Comparison of ENCODE assay signal across 8 cellular contexts in the genomic region with DNA sequence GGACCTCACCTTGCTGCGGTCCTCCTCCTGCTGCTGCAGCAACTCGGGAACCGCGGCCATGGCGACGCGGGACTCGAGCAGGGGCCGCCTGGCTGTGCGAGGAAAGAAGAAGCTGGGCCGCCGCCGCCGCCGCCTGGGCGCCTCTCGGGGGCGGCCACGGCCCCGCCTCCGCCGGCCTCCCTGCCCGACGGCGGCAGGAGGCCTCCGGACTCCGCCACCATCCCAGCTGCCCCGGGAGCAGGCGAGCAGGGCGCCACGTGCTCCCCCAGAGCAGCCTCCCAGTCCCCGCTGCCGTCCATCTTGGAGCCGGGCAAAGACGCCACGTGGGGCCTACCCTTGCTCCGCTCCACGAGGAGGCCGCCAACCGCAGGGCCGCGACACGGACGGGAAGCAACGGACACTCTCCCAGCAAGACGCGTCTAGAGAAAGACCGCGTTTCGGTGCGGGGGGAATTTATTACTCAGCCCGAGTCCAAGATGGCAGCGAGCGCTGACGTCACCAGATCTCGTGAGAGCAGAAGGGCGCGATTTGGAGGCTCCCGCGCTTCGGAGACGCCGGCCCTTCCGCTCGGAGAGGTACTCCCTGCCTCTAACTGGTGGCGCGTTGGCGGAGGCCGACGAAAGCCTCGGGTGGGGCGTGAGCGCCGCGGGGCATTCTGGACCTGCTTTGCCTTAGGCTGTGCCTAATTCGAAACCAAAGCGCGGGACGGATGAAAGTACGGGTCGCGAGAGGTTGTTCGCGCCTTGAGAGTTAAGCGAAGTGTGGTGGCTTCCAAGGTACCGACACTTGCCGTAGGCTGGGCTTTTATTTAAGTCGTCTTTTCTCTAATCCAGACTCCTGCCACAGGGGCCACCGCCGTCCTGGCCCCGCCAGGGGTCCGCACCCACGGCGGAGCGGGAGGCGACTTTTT. TPM values are rescaled to one million over a fixed set of nuclear protein-coding genes. Genes with fewer than 3 reads are reported as not detected.
DNase-seq lines count a peak whose midpoint lies in the region; ATAC-seq, FAIRE-seq and TF ChIP-seq lines count a peak whose summit lies in the region.

TSS of gene MGME1 (plus strand) at position 653 of the 910 bp plus-strand sequence. CDS start 842 bp downstream, outside the sequence.
TSS of gene SNX5 (minus strand) at position 429 of the 910 bp plus-strand sequence. CDS start at position 60, 369 bp downstream.

- H3K4me3 ChIP-seq in GM12865 (ENCODE audit: low read depth, low read length) (peak within 1 kb of the TSS; percentile 78), pancreas (peak within 1 kb of the TSS; percentile 79 to 97 (median 86)), tibial artery (peak within 1 kb of the TSS; percentile 67 to 89)

- peak; percentile 80 for FAIRE-seq in pancreas (lab: Jason Lieb, UNC)

- peak within 1 kb of the TSS; percentile 90 for H3K4me3 Mint-ChIP-seq in activated naive CD8-positive, alpha-beta T cell treated with anti-CD3 and anti-CD28 coated beads, Interleukin-2, amount 50 U/mL, for 24 hours

- peak; percentile 74 for ATAC-seq in HG02763 (IDR thresholded peaks at IDR 0.05; ENCODE audit: unreplicated experiment)
- ATAC-seq in activated naive CD8-positive, alpha-beta T cell treated with anti-CD3 and anti-CD28 coated beads, Interleukin-2, amount 50 U/mL, for 24 hours, result peak; percentile 96
- peak; percentile 95 for ATAC-seq in Right ventricle myocardium superior (ENCODE audit: poor library complexity)
- ATAC-seq in pancreas, result peak; percentile 92 to 96 (median 94)

- intact Hi-C loops in Right ventricle myocardium superior (cut with DNase I) (no loop called here), pancreas (cut with DNase I) (no loop called here), tibial artery (cut with DNase I; ENCODE audit: low total_unique reads) (no loop called here)

- H3K27me3 ChIP-seq in pancreas (no peaks in the 10 kb centered on the region), tibial artery (no peaks in the 10 kb centered on the region)

- H3K9me3 Mint-ChIP-seq in activated naive CD8-positive, alpha-beta T cell treated with anti-CD3 and anti-CD28 coated beads, Interleukin-2, amount 50 U/mL, for 24 hours, result no peaks in the 10 kb centered on the region

- H3K4me1 Mint-ChIP-seq in activated naive CD8-positive, alpha-beta T cell treated with anti-CD3 and anti-CD28 coated beads, Interleukin-2, amount 50 U/mL, for 24 hours, result peaks cover 68% of the 10 kb centered on the region

- H3K4me1 ChIP-seq in pancreas (peaks cover 25 to 44% (median 25%) of the 10 kb centered on the region in 3 donors), tibial artery (peaks cover 0 to 78% (median 42%) of the 10 kb centered on the region in 4 donors)

- WGBS in pancreas, 2 donors, result 0% methylated on average over 78 to 96 of the region's 96 CpGs

- H3K9me3 ChIP-seq in pancreas (no peaks in the 10 kb centered on the region), tibial artery (no peaks in the 10 kb centered on the region)

- peak; percentile 100 for DNase-seq in GM12865 (ENCODE audit: low read depth)
- peak; percentile 97 for DNase-seq in NCI-H1417 treated with DMSO at 0.1 percent for 48 hours (lab: John Stamatoyannopoulos, UW)
- DNase-seq in SW480 (ENCODE audit: low spot score), result peak; percentile 98
- DNase-seq in activated naive CD8-positive, alpha-beta T cell treated with anti-CD3 and anti-CD28 coated beads, Interleukin-2, amount 50 U/mL, for 24 hours, result peak; percentile 99
- peak; percentile 100 for DNase-seq in Right ventricle myocardium superior
- peak; percentile 98 to 100 (median 99) for DNase-seq in pancreas
- peak; percentile 99 to 100 for DNase-seq in tibial artery

- TF ChIP-seq CTCF in GM12865 (IDR thresholded peaks at IDR 0.05; ENCODE audit: insufficient read depth, low read depth, low read length, missing control alignments) (no peak), pancreas (IDR thresholded peaks at IDR 0.05) (no peak), tibial artery (IDR thresholded peaks at IDR 0.05) (no peak)

- H3K36me3 Mint-ChIP-seq in activated naive CD8-positive, alpha-beta T cell treated with anti-CD3 and anti-CD28 coated beads, Interleukin-2, amount 50 U/mL, for 24 hours (ENCODE audit: low read depth), result peaks cover 79% of the 10 kb centered on the region

- H3K27me3 Mint-ChIP-seq in activated naive CD8-positive, alpha-beta T cell treated with anti-CD3 and anti-CD28 coated beads, Interleukin-2, amount 50 U/mL, for 24 hours, result peaks cover 2% of the 10 kb centered on the region

- H3K36me3 ChIP-seq in pancreas (no peaks in the 10 kb centered on the region), tibial artery (peaks cover 0 to under 1% (median 0%) of the 10 kb centered on the region in 3 donors)

- H3K27ac Mint-ChIP-seq in activated naive CD8-positive, alpha-beta T cell treated with anti-CD3 and anti-CD28 coated beads, Interleukin-2, amount 50 U/mL, for 24 hours, result peak within 1 kb of the TSS; percentile 99

- H3K27ac ChIP-seq in pancreas (peak within 1 kb of the TSS; percentile 91 to 99 (median 96)), tibial artery (peak within 1 kb of the TSS; percentile 88 to 93)

RNA-seq across cellular contexts. Expression of gene MGME1, which starts in this region (rescaled TPM):
- total RNA-seq in Right ventricle myocardium superior (14.2 TPM), pancreas (1 to 10 TPM; 4.0 to 7.4 (median 6.1) TPM)
- polyA plus RNA-seq in pancreas, result 1 to 10 TPM; 6.1 to 7.6 TPM

RNA-seq across cellular contexts. Expression of gene SNX5, which starts in this region (rescaled TPM):
- total RNA-seq in Right ventricle myocardium superior (39.9 TPM), pancreas (10 to 100 TPM; 20.5 to 35.7 (median 27.2) TPM)
- 10 to 100 TPM; 34.2 to 38.4 TPM for polyA plus RNA-seq in pancreas

Comparison
In these comparisons a context has a peak if more than half of its experiments do, and no peak if none do; other contexts are left out.
1. Peak in every context shown above with its lines: DNase-seq, ATAC-seq, H3K4me3 ChIP-seq and H3K27ac ChIP-seq.